30 cellular contexts compared by ENCODE assay signal in genomic region chr7:549103-549890, GRCh38.
"Had no signal": no experiment of that assay in that cellular context is flagged by ENCODE, and none has a peak within 500 bp of the region (broad histone marks: within the 10 kb centered on the region; RNA-seq: fewer than 3 reads in every experiment).

No MANE protein-coding gene starts in this region.

- H3K27me3 Mint-ChIP-seq: activated CD4-positive, alpha-beta T cell treated with anti-CD3 and anti-CD28 coated beads for 36 hours; activated CD8-positive, alpha-beta memory T cell treated with anti-CD3 and anti-CD28 coated beads, Interleukin-2, amount 10 ng/mL, durations not matched to agents 7 days and 5 days; activated naive CD4-positive, alpha-beta T cell treated with anti-CD3 and anti-CD28 coated beads, Interleukin-2, amount 50 U/mL, for 24 hours; activated naive CD8-positive, alpha-beta T cell treated with anti-CD3 and anti-CD28 coated beads, Interleukin-2, amount 50 U/mL, for 24 hours; progenitor cell of endocrine pancreas; T-cell had no signal

- H3K9me3 ChIP-seq: esophagus squamous epithelium, left ventricle myocardium inferior, neutrophil, testis, transverse colon had no signal

- H3K4me3 ChIP-seq: esophagus squamous epithelium, left ventricle myocardium inferior, lung, smooth muscle cell, testis, transverse colon had no signal

- H3K9me3 Mint-ChIP-seq: activated naive CD4-positive, alpha-beta T cell treated with anti-CD3 and anti-CD28 coated beads, Interleukin-2, amount 50 U/mL, for 24 hours; activated naive CD8-positive, alpha-beta T cell treated with anti-CD3 and anti-CD28 coated beads, Interleukin-2, amount 50 U/mL, for 24 hours; activated T-helper 2 cell treated with anti-CD3 and anti-CD28 coated beads, Interferon-gamma antibody, Interleukin-2, Interleukin-4, amounts not matched to agents 10 μg/mL and 5 μg/mL and 100 μg/mL, durations not matched to agents 14 hours and 24 hours and 36 hours; dendritic cell treated with granulocyte-macrophage colony-stimulating factor and Interleukin-4, amounts not matched to agents 40 ng/mL and 50 ng/mL, for 4 days had no signal

- DNase-seq: activated CD4-positive, alpha-beta T cell treated with anti-CD3 and anti-CD28 coated beads for 36 hours; activated CD4-positive, CD25-positive, alpha-beta regulatory T cell; activated CD8-positive, alpha-beta memory T cell treated with anti-CD3 and anti-CD28 coated beads, Interleukin-2, amount 10 ng/mL, durations not matched to agents 7 days and 5 days; activated CD8-positive, alpha-beta T cell treated with anti-CD3 and anti-CD28 coated beads, Interleukin-2, amount 10 ng/mL, durations not matched to agents 7 days and 5 days; activated naive CD8-positive, alpha-beta T cell treated with anti-CD3 and anti-CD28 coated beads, Interleukin-2, amount 50 U/mL, for 24 hours; activated T-cell treated with anti-CD3 and anti-CD28 coated beads, Interleukin-2, amount 50 U/mL, for 48 hours; amygdala; caudate nucleus; esophagus squamous epithelium; foreskin melanocyte; left ventricle myocardium inferior; mesendoderm; natural killer cell; stimulated activated CD4-positive, alpha-beta T cell treated with anti-CD3 and anti-CD28 coated beads, Interleukin-1b, Interleukin-23, amount 100 ng/mL, for 48 hours; stimulated activated CD4-positive, alpha-beta T cell treated with anti-CD3 and anti-CD28 coated beads, Interleukin-4, amount 100 ng/mL, for 4 hours; stimulated activated CD8-positive, alpha-beta memory T cell treated with anti-CD3 and anti-CD28 coated beads, Interleukin-4, amount 100 ng/mL, for 48 hours; stimulated activated naive CD4-positive, alpha-beta T cell; T-cell; testis; transverse colon had no signal

- H3K36me3 Mint-ChIP-seq: activated CD8-positive, alpha-beta memory T cell treated with anti-CD3 and anti-CD28 coated beads, Interleukin-2, amount 10 ng/mL, durations not matched to agents 7 days and 5 days; natural killer cell had no signal

- FAIRE-seq: islet of Langerhans had no signal

- ATAC-seq: activated CD4-positive, alpha-beta T cell treated with anti-CD3 and anti-CD28 coated beads for 36 hours; activated CD8-positive, alpha-beta memory T cell treated with anti-CD3 and anti-CD28 coated beads, Interleukin-2, amount 10 ng/mL, durations not matched to agents 7 days and 5 days; activated CD8-positive, alpha-beta T cell treated with anti-CD3 and anti-CD28 coated beads, Interleukin-2, amount 10 ng/mL, durations not matched to agents 7 days and 5 days; activated naive CD8-positive, alpha-beta T cell treated with anti-CD3 and anti-CD28 coated beads, Interleukin-2, amount 50 U/mL, for 24 hours; natural killer cell; T-cell had no signal

- H3K27me3 ChIP-seq: esophagus squamous epithelium, neutrophil, testis had no signal

- H3K4me1 Mint-ChIP-seq: activated CD4-positive, alpha-beta T cell treated with anti-CD3 and anti-CD28 coated beads for 36 hours; activated CD8-positive, alpha-beta memory T cell treated with anti-CD3 and anti-CD28 coated beads, Interleukin-2, amount 10 ng/mL, durations not matched to agents 7 days and 5 days; activated naive CD4-positive, alpha-beta T cell treated with anti-CD3 and anti-CD28 coated beads, Interleukin-2, amount 50 U/mL, for 24 hours; activated naive CD8-positive, alpha-beta T cell treated with anti-CD3 and anti-CD28 coated beads, Interleukin-2, amount 50 U/mL, for 24 hours; natural killer cell; T-cell had no signal

- H3K36me3 ChIP-seq: left ventricle myocardium inferior, neutrophil, transverse colon had no signal

- H3K4me1 ChIP-seq: esophagus squamous epithelium, testis, transverse colon had no signal

- H3K27ac ChIP-seq: epithelial cell of prostate, esophagus squamous epithelium, left ventricle myocardium inferior, neutrophil, testis, transverse colon had no signal

- H3K27ac Mint-ChIP-seq: activated CD4-positive, alpha-beta T cell treated with anti-CD3 and anti-CD28 coated beads for 36 hours; activated CD8-positive, alpha-beta memory T cell treated with anti-CD3 and anti-CD28 coated beads, Interleukin-2, amount 10 ng/mL, durations not matched to agents 7 days and 5 days; activated CD8-positive, alpha-beta T cell treated with anti-CD3 and anti-CD28 coated beads, Interleukin-2, amount 10 ng/mL, durations not matched to agents 7 days and 5 days; activated naive CD4-positive, alpha-beta T cell treated with anti-CD3 and anti-CD28 coated beads, Interleukin-2, amount 50 U/mL, for 24 hours; activated naive CD8-positive, alpha-beta T cell treated with anti-CD3 and anti-CD28 coated beads, Interleukin-2, amount 50 U/mL, for 24 hours; activated T-helper 2 cell treated with anti-CD3 and anti-CD28 coated beads, Interferon-gamma antibody, Interleukin-2, Interleukin-4, amounts not matched to agents 10 μg/mL and 5 μg/mL and 100 μg/mL, durations not matched to agents 14 hours and 24 hours and 36 hours; dendritic cell treated with granulocyte-macrophage colony-stimulating factor and Interleukin-4, amounts not matched to agents 40 ng/mL and 50 ng/mL, for 4 days; natural killer cell; progenitor cell of endocrine pancreas; T-cell; T-helper 2 cell treated with Interferon-gamma antibody and Interleukin-4, amounts not matched to agents 5 μg/mL and 100 μg/mL, for 36 hours had no signal

- H3K4me3 Mint-ChIP-seq: activated CD4-positive, alpha-beta T cell treated with anti-CD3 and anti-CD28 coated beads for 36 hours; activated CD8-positive, alpha-beta memory T cell treated with anti-CD3 and anti-CD28 coated beads, Interleukin-2, amount 10 ng/mL, durations not matched to agents 7 days and 5 days; activated CD8-positive, alpha-beta T cell treated with anti-CD3 and anti-CD28 coated beads, Interleukin-2, amount 10 ng/mL, durations not matched to agents 7 days and 5 days; activated naive CD4-positive, alpha-beta T cell treated with anti-CD3 and anti-CD28 coated beads, Interleukin-2, amount 50 U/mL, for 24 hours; activated naive CD8-positive, alpha-beta T cell treated with anti-CD3 and anti-CD28 coated beads, Interleukin-2, amount 50 U/mL, for 24 hours; dendritic cell treated with granulocyte-macrophage colony-stimulating factor and Interleukin-4, amounts not matched to agents 40 ng/mL and 50 ng/mL, for 4 days; natural killer cell; T-cell; T-helper 2 cell treated with Interferon-gamma antibody and Interleukin-4, amounts not matched to agents 5 μg/mL and 100 μg/mL, for 36 hours had no signal
